1 cellular context compared by ENCODE assay signal in genomic region chr16:68013440-68013839, GRCh38.
TF ChIP-seq lines count a peak whose summit lies in the region.

No MANE protein-coding gene starts in this region.

TF ChIP-seq in K562, 482 proteins besides CTCF, POLR2A, EP300 and RAD21:
- peak; percentile 62; the same call in 1 of the 2 replicates for TF ChIP-seq KLF16 (IDR thresholded peaks at IDR 0.05)
- TF ChIP-seq CAMTA2 (CRISPR knock-in tag; conservative IDR thresholded peaks at IDR 0.05), result no peak
- TF ChIP-seq ZNF696 (CRISPR knock-in tag; conservative IDR thresholded peaks at IDR 0.05), result no peak
- TF ChIP-seq CEBPB (tag; IDR thresholded peaks at IDR 0.05), result 0 out of 2 replicates have a peak, but pooled peaks have one; percentile 26
- TF ChIP-seq CEBPG (CRISPR knock-in tag; IDR thresholded peaks at IDR 0.05), result 0 out of 2 replicates have a peak, but pooled peaks have one; percentile 14
- no peak for TF ChIP-seq CEBPG (tag; conservative IDR thresholded peaks at IDR 0.05 in 1 of 2, IDR thresholded peaks at IDR 0.05 in 1 of 2)
